13 cellular contexts compared by ENCODE assay signal in genomic region chr20:19699132-19699971, GRCh38. TPM values are rescaled to one million over a fixed set of nuclear protein-coding genes. Genes with fewer than 3 reads are reported as not detected.
DNase-seq lines count a peak whose midpoint lies in the region; ATAC-seq and TF ChIP-seq lines count a peak whose summit lies in the region.
"Had no signal": no experiment of that assay in that cellular context is flagged by ENCODE, and none has a peak within 500 bp of the region (broad histone marks: within the 10 kb centered on the region; RNA-seq: fewer than 3 reads in every experiment).

No MANE protein-coding gene starts in this region.

- peak overlapping the region in 1 of 11 experiments; percentile 85; a peak in 1 of 22 replicates for H3K27ac ChIP-seq in BLaER1 treated with 17β-estradiol and CSF1 and Interleukin-3, amounts not matched to agents 10 nM and 100 nM
- no peak overlapping the region for H3K27ac ChIP-seq in upper lobe of left lung

- peak; percentile 41 to 82 for DNase-seq in NCI-H446 (lab: John Stamatoyannopoulos, UW)
- peak; percentile 53 for DNase-seq in dedifferentiated amniotic fluid mesenchymal stem cell (ENCODE audit: extremely low spot score)
- peak; percentile 95 for DNase-seq in myocyte (ENCODE audit: low read depth)
- DNase-seq in CD14-positive monocyte (ENCODE audit: low spot score) = no peak
- no peak for DNase-seq in upper lobe of left lung
- DNase-seq in SIG-M5 (lab: John Stamatoyannopoulos, UW) = no peak
- DNase-seq in stimulated activated CD8-positive, alpha-beta memory T cell treated with anti-CD3 and anti-CD28 coated beads, Interleukin-4, amount 100 ng/mL, for 48 hours = no peak
- DNase-seq: activated T-cell treated with anti-CD3 and anti-CD28 coated beads, Interleukin-2, amount 50 U/mL, for 48 hours; Caco-2; immature natural killer cell; NCI-H774; retina had no signal

- intact Hi-C loops in CD14-positive monocyte (cut with micrococcal nuclease) = loop anchor here (5.0 to 10.0 kb wide), 3 partner anchors 58 to 295 kb away; partner anchors contain the start of gene RIN2 (in 1 of the 2)

- H3K36me3 Mint-ChIP-seq in CD14-positive monocyte = peaks cover 0 to 3% of the 10 kb centered on the region in 2 donors
- H3K36me3 Mint-ChIP-seq: immature natural killer cell had no signal

- no peaks in the 10 kb centered on the region for H3K36me3 ChIP-seq in BLaER1 treated with 17β-estradiol and CSF1 and Interleukin-3, amounts not matched to agents 10 nM and 100 nM
- no peaks in the 10 kb centered on the region for H3K36me3 ChIP-seq in upper lobe of left lung

- H3K27ac Mint-ChIP-seq in CD14-positive monocyte = peak overlapping the region in 1 of 7 donors; percentile 5
- H3K27ac Mint-ChIP-seq: immature natural killer cell had no signal

- no peak for TF ChIP-seq POLR2A in upper lobe of left lung (IDR thresholded peaks at IDR 0.05)

- no peak for ATAC-seq in upper lobe of left lung (ENCODE audit: low FRiP score in 2 of 2)

- H3K4me3 ChIP-seq in BLaER1 treated with 17β-estradiol and CSF1 and Interleukin-3, amounts not matched to agents 10 nM and 100 nM = no peak overlapping the region
- H3K4me3 ChIP-seq in upper lobe of left lung = no peak overlapping the region

- no peak for TF ChIP-seq EP300 in upper lobe of left lung (IDR thresholded peaks at IDR 0.05)

- peaks cover 38% of the 10 kb centered on the region for H3K4me1 Mint-ChIP-seq in CD14-positive monocyte
- H3K4me1 Mint-ChIP-seq: immature natural killer cell had no signal

- H3K4me1 ChIP-seq in BLaER1 treated with 17β-estradiol and CSF1 and Interleukin-3, amounts not matched to agents 10 nM and 100 nM = peaks cover 34 to 64% (median 53%) of the 10 kb centered on the region in 10 experiments
- H3K4me1 ChIP-seq in upper lobe of left lung = no peaks in the 10 kb centered on the region
- H3K4me1 ChIP-seq: Caco-2 had no signal

- H3K9me3 Mint-ChIP-seq in CD14-positive monocyte = peaks cover 0 to 11% (median 3%) of the 10 kb centered on the region in 7 donors

- TF ChIP-seq CTCF in CD14-positive monocyte (IDR thresholded peaks at IDR 0.05) = no peak
- no peak for TF ChIP-seq CTCF in upper lobe of left lung (IDR thresholded peaks at IDR 0.05)

- H4K20me1 ChIP-seq in BLaER1 treated with 17β-estradiol and CSF1 and Interleukin-3, amounts not matched to agents 10 nM and 100 nM = no peaks in the 10 kb centered on the region

- no peak overlapping the region for H3K9ac ChIP-seq in BLaER1 treated with 17β-estradiol and CSF1 and Interleukin-3, amounts not matched to agents 10 nM and 100 nM

- 81 to 84% methylated on average over 4 of the region's 4 CpGs for WGBS in upper lobe of left lung, 2 donors

- no peaks in the 10 kb centered on the region for H3K27me3 ChIP-seq in BLaER1 treated with 17β-estradiol and CSF1 and Interleukin-3, amounts not matched to agents 10 nM and 100 nM
- no peaks in the 10 kb centered on the region for H3K27me3 ChIP-seq in upper lobe of left lung

- no peak overlapping the region for H3K4me3 Mint-ChIP-seq in CD14-positive monocyte
- H3K4me3 Mint-ChIP-seq: immature natural killer cell had no signal

- peaks cover 0 to 9% (median 2%) of the 10 kb centered on the region in 3 donors for H3K27me3 Mint-ChIP-seq in CD14-positive monocyte (ENCODE audit: low read depth in 3 of 3)

- peaks cover 10 to 20% (median 12%) of the 10 kb centered on the region in 11 experiments for H3K9me3 ChIP-seq in BLaER1 treated with 17β-estradiol and CSF1 and Interleukin-3, amounts not matched to agents 10 nM and 100 nM (replicated peaks in 1 of 11)
- H3K9me3 ChIP-seq in upper lobe of left lung = no peaks in the 10 kb centered on the region

- H3K4me2 ChIP-seq in BLaER1 treated with 17β-estradiol and CSF1 and Interleukin-3, amounts not matched to agents 10 nM and 100 nM = peak overlapping the region in 7 of 11 experiments; percentile 20 to 87 (median 80); a peak in 13 of 22 replicates

RNA-seq across cellular contexts. Expression of gene RIN2, which starts 58.7 kb away (rescaled TPM):
- total RNA-seq in myocyte (28.3 and 31.6 TPM in 2 replicates), upper lobe of left lung (100 to 1,000 TPM in 5 of 6 donors, 10 to 100 TPM in 1; 89.5 to 149 (median 109) TPM)
- polyA plus RNA-seq in myocyte (2012) = 26.7 TPM
- 10 to 100 TPM in 1 of 2 donors, 1 to 10 TPM in 1; 5.6 to 15.4 TPM for polyA plus RNA-seq in CD14-positive monocyte
- polyA plus RNA-seq: immature natural killer cell had no signal

Comparison
In these comparisons a context has a peak if more than half of its experiments do, and no peak if none do; other contexts are left out.
1. DNase-seq: peak in NCI-H446 (2 of 2), dedifferentiated amniotic fluid mesenchymal stem cell (single experiment) and myocyte (single experiment); none in CD14-positive monocyte (single experiment), upper lobe of left lung (0 of 2), SIG-M5 (single experiment) and stimulated activated CD8-positive, alpha-beta memory T cell treated with anti-CD3 and anti-CD28 coated beads, Interleukin-4, amount 100 ng/mL, for 48 hours (single experiment).